In genomic region chr2:60510713-60511112, GRCh38 we compare ENCODE assay signal across 20 cellular contexts. TPM values are rescaled to one million over a fixed set of nuclear protein-coding genes. Genes with fewer than 3 reads are reported as not detected.
A peak's percentile ranks its signal among the peaks of the same experiment; 100 is the strongest.
DNase-seq lines count a peak whose midpoint lies in the region; ATAC-seq and TF ChIP-seq lines count a peak whose summit lies in the region.
"Had no signal": no experiment of that assay in that cellular context is flagged by ENCODE, and none has a peak within 500 bp of the region (broad histone marks: within the 10 kb centered on the region; RNA-seq: fewer than 3 reads in every experiment).

No MANE protein-coding gene starts in this region.

- H2AFZ ChIP-seq in H9 (ENCODE audit: low read length), result no peak overlapping the region

- TF ChIP-seq CTCF in H9 (conservative IDR thresholded peaks at IDR 0.05), result no peak

- peak overlapping the region; percentile 29 to 82 (median 67); a peak in 19 of 22 replicates for H3K4me2 ChIP-seq in BLaER1 treated with 17β-estradiol and CSF1 and Interleukin-3, amounts not matched to agents 10 nM and 100 nM
- H3K4me2 ChIP-seq in H9 (ENCODE audit: insufficient read depth, insufficient read length, low read length), result no peak overlapping the region
- H3K4me2 ChIP-seq: A549 had no signal

- no peak overlapping the region for H2BK5ac ChIP-seq in H9 (ENCODE audit: insufficient read length, low read length)

- no peak overlapping the region for H3K23ac ChIP-seq in H9 (ENCODE audit: insufficient read length, low read depth, low read length)

- H3K23me2 ChIP-seq in H9 (ENCODE audit: insufficient read length, low read depth, low read length, poor library complexity, severe bottlenecking), result peaks cover 4% of the 10 kb centered on the region

- no peak overlapping the region for H4K91ac ChIP-seq in H9 (ENCODE audit: insufficient read length, low read depth, low read length)

- DNase-seq in H9 (no peak), NCI-H345 treated with DMSO at 0.1 percent for 48 hours (lab: John Stamatoyannopoulos, UW; ENCODE audit: unreplicated experiment) (peak; percentile 68), memory B cell (ENCODE audit: low spot score in 2 of 2) (no peak), OCI-M2 (lab: John Stamatoyannopoulos, UW; ENCODE audit: unreplicated experiment) (no peak), GM19238 (ENCODE audit: insufficient read length, low spot score) (no peak), SKM-1 treated with dmso at 0.1 percent for 144 hours (lab: John Stamatoyannopoulos, UW; ENCODE audit: unreplicated experiment) (no peak)
- no peak for DNase-seq in activated CD8-positive, alpha-beta memory T cell treated with anti-CD3 and anti-CD28 coated beads, Interleukin-2, amount 50 U/mL, for 48 hours
- DNase-seq: COR-L47, GOT3, HFFc6, Kasumi-1, MM.1S, NCI-H1417 treated with DMSO at 0.1 percent for 48 hours, NCI-H2029, NCI-H446, SW 1271 had no signal

- H3K56ac ChIP-seq in H9 (ENCODE audit: insufficient read length, low read depth, low read length), result no peak overlapping the region

- no peaks in the 10 kb centered on the region for H3K9me3 Mint-ChIP-seq in H9
- no peaks in the 10 kb centered on the region for H3K9me3 Mint-ChIP-seq in memory B cell
- H3K9me3 Mint-ChIP-seq: HFFc6 had no signal

- no peak overlapping the region for H3K18ac ChIP-seq in H9 (ENCODE audit: insufficient read length, low read depth, low read length)

- H3K14ac ChIP-seq in H9 (ENCODE audit: insufficient read depth, low read length), result peak overlapping the region; percentile 65; the same call in 1 of the 2 replicates

- peak overlapping the region in 3 of 11 experiments; percentile 27 to 72 (median 71); a peak in 4 of 22 replicates for H3K27ac ChIP-seq in BLaER1 treated with 17β-estradiol and CSF1 and Interleukin-3, amounts not matched to agents 10 nM and 100 nM
- no peak overlapping the region for H3K27ac ChIP-seq in H9 (ENCODE audit: insufficient read length, low read depth, low read length)
- H3K27ac ChIP-seq: A549, SJSA1 had no signal

- H3K36me3 ChIP-seq in BLaER1 treated with 17β-estradiol and CSF1 and Interleukin-3, amounts not matched to agents 10 nM and 100 nM, result peaks cover 0 to 81% (median 58%) of the 10 kb centered on the region in 11 experiments; a peak in 15 of 22 replicates
- H3K36me3 ChIP-seq: SJSA1 had no signal

- H2AK5ac ChIP-seq in H9 (ENCODE audit: insufficient read length, low read length), result no peak overlapping the region

- peak overlapping the region in 2 of 3 experiments; percentile 42 to 49; a peak in 1 of 7 replicates for H3K27ac Mint-ChIP-seq in H9
- H3K27ac Mint-ChIP-seq in memory B cell, result peak overlapping the region; percentile 86
- H3K27ac Mint-ChIP-seq: HFFc6 had no signal

- H3K79me2 ChIP-seq in H9 (ENCODE audit: insufficient read depth, low read length), result peaks cover 26% of the 10 kb centered on the region; the same call in 1 of the 2 replicates

- H2BK15ac ChIP-seq in H9 (ENCODE audit: low read depth, low read length), result no peak overlapping the region

- no peaks in the 10 kb centered on the region for H3K27me3 ChIP-seq in BLaER1 treated with 17β-estradiol and CSF1 and Interleukin-3, amounts not matched to agents 10 nM and 100 nM
- no peaks in the 10 kb centered on the region for H3K27me3 ChIP-seq in H9 (ENCODE audit: insufficient read depth, low read length)

- WGBS in H9 (ENCODE audit: extremely low coverage, insufficient read length, low lambda C conversion rate), result no CpG with 5 or more reads among the region's 2 CpGs

- H4K5ac ChIP-seq in H9 (ENCODE audit: insufficient read length, low read depth, low read length), result no peak overlapping the region

- peaks cover 0 to 88% (median 67%) of the 10 kb centered on the region in 11 experiments; a peak in 15 of 22 replicates for H4K20me1 ChIP-seq in BLaER1 treated with 17β-estradiol and CSF1 and Interleukin-3, amounts not matched to agents 10 nM and 100 nM
- no peaks in the 10 kb centered on the region for H4K20me1 ChIP-seq in H9 (ENCODE audit: control insufficient read depth, insufficient read depth, insufficient read length)

- H3K27me3 Mint-ChIP-seq in H9 (ENCODE audit: low read depth) (no peaks in the 10 kb centered on the region), memory B cell (no peaks in the 10 kb centered on the region)

- H3K9ac ChIP-seq in BLaER1 treated with 17β-estradiol and CSF1 and Interleukin-3, amounts not matched to agents 10 nM and 100 nM, result no peak overlapping the region
- no peak overlapping the region for H3K9ac ChIP-seq in H9 (ENCODE audit: extremely low read depth, insufficient read length, low read length)

- H3K4me3 Mint-ChIP-seq in H9 (no peak overlapping the region), memory B cell (peak overlapping the region; percentile 11)
- H3K4me3 Mint-ChIP-seq: CD14-positive monocyte, HFFc6 had no signal

- H3K4me1 ChIP-seq in BLaER1 treated with 17β-estradiol and CSF1 and Interleukin-3, amounts not matched to agents 10 nM and 100 nM, result peaks cover 55 to 98% (median 97%) of the 10 kb centered on the region in 10 experiments
- H3K4me1 ChIP-seq in H9 (ENCODE audit: insufficient read depth, low read length), result peaks cover 44% of the 10 kb centered on the region
- H3K4me1 ChIP-seq: A549 had no signal

- no peak overlapping the region for H2BK120ac ChIP-seq in H9 (ENCODE audit: low read depth, low read length, poor library complexity, severe bottlenecking)

- H3K79me1 ChIP-seq in H9 (ENCODE audit: insufficient read depth, low read depth, low read length, poor library complexity, severe bottlenecking), result peaks cover 18% of the 10 kb centered on the region

- H3K4ac ChIP-seq in H9 (ENCODE audit: low read depth, low read length), result no peak overlapping the region

- no peak overlapping the region for H3K4me3 ChIP-seq in BLaER1 treated with 17β-estradiol and CSF1 and Interleukin-3, amounts not matched to agents 10 nM and 100 nM
- H3K4me3 ChIP-seq: A549, SJSA1 had no signal

- peaks cover 6 to 31% (median 21%) of the 10 kb centered on the region in 3 experiments; a peak in 6 of 7 replicates for H3K36me3 Mint-ChIP-seq in H9 (ENCODE audit: insufficient read depth in 1 of 3, low read depth in 3 of 3)
- peaks cover 24% of the 10 kb centered on the region for H3K36me3 Mint-ChIP-seq in memory B cell

- no peak overlapping the region for H2BK20ac ChIP-seq in H9 (ENCODE audit: low read depth, low read length, poor library complexity, severe bottlenecking)

- H4K8ac ChIP-seq in H9 (replicated peaks; ENCODE audit: insufficient read length, low read depth, low read length), result no peak overlapping the region

- H3K9me3 ChIP-seq in BLaER1 treated with 17β-estradiol and CSF1 and Interleukin-3, amounts not matched to agents 10 nM and 100 nM (replicated peaks in 1 of 11), result no peaks in the 10 kb centered on the region
- no peaks in the 10 kb centered on the region for H3K9me3 ChIP-seq in H9 (ENCODE audit: control insufficient read depth, low read depth, low read length)
- H3K9me3 ChIP-seq: A549, SJSA1 had no signal

- H3K4me1 Mint-ChIP-seq in H9 (peaks cover 90 to 93% of the 10 kb centered on the region in 2 experiments), memory B cell (peaks cover 80% of the 10 kb centered on the region)

- ATAC-seq in memory B cell (ENCODE audit: low read depth), result no peak
- ATAC-seq: A549 had no signal

- H3T11ph ChIP-seq in H9 (ENCODE audit: low read length), result no peak overlapping the region

- no peak overlapping the region for H2BK12ac ChIP-seq in H9 (ENCODE audit: insufficient read length, low read depth, low read length)

RNA-seq across cellular contexts. Expression of gene BCL11A, which starts 42.7 kb away (rescaled TPM):
- 91.4 and 92.7 TPM in 2 replicates for total RNA-seq in H9 (2021)
